In the genomic region with DNA sequence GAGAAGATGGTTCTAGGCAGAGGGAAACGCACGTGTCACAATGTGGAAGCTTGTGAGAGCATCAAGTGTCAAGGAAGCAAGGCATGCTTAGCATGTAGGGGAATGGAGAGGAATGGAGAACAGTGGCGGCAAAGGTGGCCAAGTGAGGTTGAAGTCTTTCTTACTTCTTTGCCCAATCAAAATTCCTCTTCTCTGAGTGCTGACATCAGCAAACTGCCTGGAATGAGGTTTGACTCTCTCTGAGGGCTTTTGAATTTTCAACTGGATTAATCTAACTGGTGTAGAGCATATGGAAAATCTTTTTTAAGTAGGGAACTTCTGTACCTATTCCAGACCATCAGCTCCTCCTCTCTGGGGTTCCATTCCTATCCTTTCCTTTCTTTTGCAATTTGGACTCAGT, we compare ENCODE assay signal across 28 cellular contexts.
"Had no signal": no experiment of that assay in that cellular context is flagged by ENCODE, and none has a peak within 500 bp of the region (broad histone marks: within the 10 kb centered on the region; RNA-seq: fewer than 3 reads in every experiment).

No MANE protein-coding gene starts in this region.

- H3K27ac ChIP-seq: colonic mucosa, epithelial cell of prostate, esophagus squamous epithelium, gastrocnemius medialis, heart right ventricle, left ventricle myocardium inferior, lower lobe of right lung had no signal

- H3K36me3 ChIP-seq: colonic mucosa, esophagus squamous epithelium, gastrocnemius medialis, heart right ventricle, left ventricle myocardium inferior, lower lobe of right lung had no signal

- FAIRE-seq: endometrium, islet of Langerhans, kidney had no signal

- ATAC-seq: effector memory CD8-positive, alpha-beta T cell; esophagus mucosa; gastrocnemius medialis; heart right ventricle; left colon; left lobe of liver; lower lobe of right lung; mucosa of descending colon; naive thymus-derived CD8-positive, alpha-beta T cell had no signal

- H3K9me3 ChIP-seq: colonic mucosa, esophagus squamous epithelium, gastrocnemius medialis, heart right ventricle, left ventricle myocardium inferior, lower lobe of right lung, mucosa of descending colon had no signal

- DNase-seq: colonic mucosa; cortex of kidney; effector CD8-positive, alpha-beta T cell; effector memory CD8-positive, alpha-beta T cell; endodermal cell; erythroblast; esophagus squamous epithelium; foreskin fibroblast; foreskin melanocyte; gastrocnemius medialis; glutamatergic neuron; head of caudate nucleus; heart right ventricle; hippocampal formation; kidney; kidney glomerular epithelial cell; left colon; left ventricle myocardium inferior; lower lobe of right lung; mesenchymal stem cell; mucosa of descending colon; naive B cell; naive thymus-derived CD8-positive, alpha-beta T cell had no signal

- H3K4me1 ChIP-seq: colonic mucosa, esophagus squamous epithelium, gastrocnemius medialis, heart right ventricle, left ventricle myocardium inferior, lower lobe of right lung had no signal

- H3K27me3 ChIP-seq: colonic mucosa, gastrocnemius medialis had no signal

- H3K4me3 ChIP-seq: colonic mucosa, esophagus squamous epithelium, gastrocnemius medialis, heart right ventricle, left ventricle myocardium inferior, lower lobe of right lung, mucosa of descending colon had no signal
